Comparison of ENCODE assay signal across 21 cellular contexts in the genomic region with DNA sequence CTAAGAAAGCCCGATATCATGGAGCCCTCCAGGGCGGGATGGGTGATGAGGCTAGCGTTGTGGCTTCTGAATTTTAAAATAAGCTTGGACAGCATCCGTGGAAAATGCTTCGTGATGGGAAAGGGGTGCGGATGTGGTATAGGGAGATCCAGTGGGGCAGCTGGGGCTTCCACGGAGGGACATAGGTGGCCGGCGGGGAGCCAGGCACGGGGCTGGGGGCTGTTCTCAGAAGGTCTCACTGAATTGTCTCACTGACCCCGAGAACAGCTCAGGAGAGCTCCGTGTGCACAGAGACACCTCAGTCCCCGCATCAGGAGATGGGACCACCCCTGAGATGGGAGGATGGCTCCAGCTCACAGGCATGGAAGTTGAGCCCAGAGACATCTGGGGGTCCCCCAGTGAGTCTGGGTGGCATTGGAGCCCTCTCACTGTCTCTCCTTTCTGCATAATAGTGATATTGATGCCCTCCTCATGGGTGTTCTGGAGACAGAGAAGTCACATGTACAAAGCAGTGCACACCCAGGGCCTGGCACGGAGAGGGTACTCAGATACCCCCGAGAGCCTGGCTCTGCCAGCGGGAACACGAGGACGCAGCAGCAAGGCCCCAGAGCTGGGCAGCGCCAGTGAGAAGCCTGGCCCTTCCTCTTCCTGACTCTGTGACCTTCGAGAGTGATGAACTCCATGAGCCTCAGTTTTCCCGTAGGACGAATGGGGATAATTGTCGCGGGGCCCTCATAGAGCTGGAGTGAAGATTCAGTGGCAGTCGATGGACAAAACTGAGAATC.
"Had no signal": no experiment of that assay in that cellular context is flagged by ENCODE, and none has a peak within 500 bp of the region (broad histone marks: within the 10 kb centered on the region; RNA-seq: fewer than 3 reads in every experiment).

No MANE protein-coding gene starts in this region.

- H3K9me3 ChIP-seq: MG63, SJCRH30 had no signal

- H3K4me1 ChIP-seq: SJCRH30 had no signal

- H3K36me3 ChIP-seq: MG63, SJCRH30 had no signal

- ATAC-seq: Panc1, PC-3, SK-N-SH treated with all-trans-retinoic acid at 6 μM for 48 hours had no signal

- FAIRE-seq: HTR-8/SVneo had no signal

- H3K27me3 ChIP-seq: MG63 had no signal

- DNase-seq: Karpas-422; KG1; MG63; NCI-H1092; NCI-H1105 treated with DMSO at 0.1 percent for 48 hours; NCI-H1417 treated with DMSO at 0.1 percent for 48 hours; NCI-H146; NCI-H1930; NCI-H2171 treated with DMSO at 0.1 percent for 48 hours; NCI-H510A treated with DMSO at 0.1 percent for 48 hours; NCI-H526; NCI-H82; NK-92 treated with Interleukin-12 subunit alpha and Interleukin-12 subunit beta, amount 100 ng/mL, for 24 hours; PC-3; SHP77 treated with DMSO at 0.1 percent for 48 hours; SJCRH30 had no signal

- H3K27ac ChIP-seq: HL-60, RWPE1, SJCRH30 had no signal

- H3K4me3 ChIP-seq: MG63, SJCRH30 had no signal
